17 cellular contexts compared by ENCODE assay signal in genomic region chr14:74438351-74438915, GRCh38. TPM values are rescaled to one million over a fixed set of nuclear protein-coding genes. Genes with fewer than 3 reads are reported as not detected.
"Had no signal": no experiment of that assay in that cellular context is flagged by ENCODE, and none has a peak within 500 bp of the region (broad histone marks: within the 10 kb centered on the region; RNA-seq: fewer than 3 reads in every experiment).

No MANE protein-coding gene starts in this region.

- H3K27ac Mint-ChIP-seq: activated CD8-positive, alpha-beta T cell treated with anti-CD3 and anti-CD28 coated beads for 36 hours; activated naive CD4-positive, alpha-beta T cell treated with anti-CD3 and anti-CD28 coated beads for 36 hours; activated T-helper 1 cell treated with anti-CD3 and anti-CD28 coated beads, Interleukin-12 subunit alpha, Interleukin-12 subunit beta, Interleukin-2, Interleukin-4 antibody, amounts not matched to agents 30 ng/mL and 10 ng/mL and 1 ng/mL, durations not matched to agents 14 hours and 24 hours and 36 hours; dendritic cell treated with granulocyte-macrophage colony-stimulating factor and Interleukin-4, amounts not matched to agents 40 ng/mL and 50 ng/mL, for 4 days; nephron progenitor cell; type B pancreatic cell had no signal

- H3K9me3 Mint-ChIP-seq: activated CD8-positive, alpha-beta T cell treated with anti-CD3 and anti-CD28 coated beads for 36 hours; activated naive CD4-positive, alpha-beta T cell treated with anti-CD3 and anti-CD28 coated beads for 36 hours; activated T-helper 1 cell treated with anti-CD3 and anti-CD28 coated beads, Interleukin-12 subunit alpha, Interleukin-12 subunit beta, Interleukin-2, Interleukin-4 antibody, amounts not matched to agents 30 ng/mL and 10 ng/mL and 1 ng/mL, durations not matched to agents 14 hours and 24 hours and 36 hours; dendritic cell treated with granulocyte-macrophage colony-stimulating factor and Interleukin-4, amounts not matched to agents 40 ng/mL and 50 ng/mL, for 4 days; nephron progenitor cell; type B pancreatic cell had no signal

- H3K36me3 Mint-ChIP-seq: type B pancreatic cell had no signal

- DNase-seq: activated CD4-positive, alpha-beta T cell treated with anti-CD3 and anti-CD28 coated beads for 4 hours; activated CD8-positive, alpha-beta T cell treated with anti-CD3 and anti-CD28 coated beads for 36 hours; activated naive CD4-positive, alpha-beta T cell treated with anti-CD3 and anti-CD28 coated beads for 36 hours; central memory CD4-positive, alpha-beta T cell; glutamatergic neuron; stimulated activated CD4-positive, alpha-beta T cell treated with anti-CD3 and anti-CD28 coated beads, Interleukin-12 subunit alpha, Interleukin-12 subunit beta, amount 100 ng/mL, for 4 hours; stimulated activated naive CD4-positive, alpha-beta T cell treated with Interleukin-2 at 50 U/mL for 16 hours; WERI-Rb-1 had no signal

- ATAC-seq: activated CD8-positive, alpha-beta T cell treated with anti-CD3 and anti-CD28 coated beads for 36 hours; esophagus mucosa; left lobe of liver; right lobe of liver had no signal

- H3K4me1 Mint-ChIP-seq: nephron progenitor cell had no signal

- H3K27ac ChIP-seq: prostate gland, right lobe of liver, WERI-Rb-1 had no signal

- H3K4me3 Mint-ChIP-seq: activated CD8-positive, alpha-beta T cell treated with anti-CD3 and anti-CD28 coated beads for 36 hours; activated naive CD4-positive, alpha-beta T cell treated with anti-CD3 and anti-CD28 coated beads for 36 hours; activated T-helper 1 cell treated with anti-CD3 and anti-CD28 coated beads, Interleukin-12 subunit alpha, Interleukin-12 subunit beta, Interleukin-2, Interleukin-4 antibody, amounts not matched to agents 30 ng/mL and 10 ng/mL and 1 ng/mL, durations not matched to agents 14 hours and 24 hours and 36 hours; dendritic cell treated with granulocyte-macrophage colony-stimulating factor and Interleukin-4, amounts not matched to agents 40 ng/mL and 50 ng/mL, for 4 days; nephron progenitor cell; type B pancreatic cell had no signal

RNA-seq across cellular contexts. Expression of gene SYNDIG1L, which starts 12.4 kb away (rescaled TPM):
- total RNA-seq: activated CD8-positive, alpha-beta T cell treated with anti-CD3 and anti-CD28 coated beads for 36 hours; activated naive CD4-positive, alpha-beta T cell treated with anti-CD3 and anti-CD28 coated beads for 36 hours; activated T-helper 1 cell treated with anti-CD3 and anti-CD28 coated beads, Interleukin-12 subunit alpha, Interleukin-12 subunit beta, Interleukin-2, Interleukin-4 antibody, amounts not matched to agents 30 ng/mL and 10 ng/mL and 1 ng/mL, durations not matched to agents 14 hours and 24 hours and 36 hours; esophagus mucosa; fibroblast of villous mesenchyme; left lobe of liver; right lobe of liver had no signal
